28 cellular contexts compared by ENCODE assay signal in the genomic region with DNA sequence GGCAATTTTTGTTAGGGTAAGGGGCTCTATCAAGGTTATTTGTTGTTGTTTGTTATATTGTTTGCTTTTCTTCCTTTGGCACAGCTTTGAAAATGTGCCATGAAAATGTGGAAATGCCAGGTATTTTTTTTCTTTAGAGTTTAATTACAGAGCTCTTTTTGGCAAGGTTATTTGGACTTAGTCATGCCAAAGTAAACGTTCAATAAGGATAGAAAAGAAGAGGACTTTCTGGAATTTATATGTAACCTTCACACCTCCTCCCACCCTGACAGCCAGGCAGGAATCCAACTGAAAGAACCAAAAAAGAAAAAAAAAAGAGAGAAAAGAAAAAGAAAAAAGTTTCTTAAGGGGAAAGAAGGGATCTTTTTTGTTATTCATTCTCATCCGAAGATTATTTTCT.
DNase-seq lines count a peak whose midpoint lies in the region; ATAC-seq and TF ChIP-seq lines count a peak whose summit lies in the region.
"Had no signal": no experiment of that assay in that cellular context is flagged by ENCODE, and none has a peak within 500 bp of the region (broad histone marks: within the 10 kb centered on the region; RNA-seq: fewer than 3 reads in every experiment).

No MANE protein-coding gene starts in this region.

- TF ChIP-seq CTCF in cardiac fibroblast (IDR thresholded peaks at IDR 0.05; ENCODE audit: low read depth, low read length) (no peak), osteoblast (IDR thresholded peaks at IDR 0.05; ENCODE audit: extremely low read depth, low read depth, low read length) (no peak), heart left ventricle (IDR thresholded peaks at IDR 0.05) (no peak), prostate gland (IDR thresholded peaks at IDR 0.05) (no peak)

- ATAC-seq in heart left ventricle: no peak
- ATAC-seq: activated CD8-positive, alpha-beta memory T cell treated with anti-CD3 and anti-CD28 coated beads, Interleukin-2, amount 10 ng/mL, durations not matched to agents 7 days and 5 days; heart right ventricle; naive thymus-derived CD4-positive, alpha-beta T cell; right cardiac atrium; SK-N-SH treated with all-trans-retinoic acid at 6 μM for 48 hours; stimulated activated naive CD8-positive, alpha-beta T cell treated with anti-CD3 and anti-CD28 coated beads, Interleukin-15, Interleukin-2, amounts not matched to agents 100 U/mL and 50 U/mL, for 24 hours had no signal

- H4K20me1 ChIP-seq in GM23248 (ENCODE audit: insufficient read depth): no peaks in the 10 kb centered on the region
- no peaks in the 10 kb centered on the region for H4K20me1 ChIP-seq in osteoblast (ENCODE audit: insufficient read depth, low read length)

- H3K4me2 ChIP-seq in GM23248 (ENCODE audit: unreplicated experiment) (peak overlapping the region; percentile 32), osteoblast (ENCODE audit: insufficient read depth, low read length) (no peak overlapping the region)

- 0 out of 2 replicates have a peak, but pooled peaks cover 5% of the 10 kb centered on the region for H3K79me2 ChIP-seq in GM23248 (ENCODE audit: insufficient read depth)
- no peaks in the 10 kb centered on the region for H3K79me2 ChIP-seq in osteoblast (ENCODE audit: insufficient read depth, low read length)

- no peaks in the 10 kb centered on the region for H3K9me2 ChIP-seq in GM23248 (ENCODE audit: insufficient read depth)

- H3K27me3 ChIP-seq in GM23248 (replicated peaks; ENCODE audit: insufficient read depth): no peaks in the 10 kb centered on the region
- H3K27me3 ChIP-seq in osteoblast (ENCODE audit: insufficient read depth, low read length): no peaks in the 10 kb centered on the region
- H3K27me3 ChIP-seq in heart left ventricle: no peaks in the 10 kb centered on the region
- H3K27me3 ChIP-seq in prostate gland (replicated peaks; ENCODE audit: insufficient read depth): no peaks in the 10 kb centered on the region
- H3K27me3 ChIP-seq: heart right ventricle, thyroid gland had no signal

- H3K9ac ChIP-seq in GM23248: no peak overlapping the region

- no peak overlapping the region for H3K4me3 ChIP-seq in GM23248
- H3K4me3 ChIP-seq in cardiac fibroblast (replicated peaks in 1 of 2; ENCODE audit: low read depth in 2 of 2, low read length in 2 of 2): no peak overlapping the region
- H3K4me3 ChIP-seq in osteoblast (ENCODE audit: insufficient read depth, low read length): no peak overlapping the region
- no peak overlapping the region for H3K4me3 ChIP-seq in heart left ventricle
- no peak overlapping the region for H3K4me3 ChIP-seq in prostate gland
- H3K4me3 ChIP-seq: heart right ventricle, left ventricle myocardium inferior, thyroid gland had no signal

- WGBS in GM23248 (ENCODE audit: low coverage in 1 of 2, low lambda C conversion rate in 2 of 2, missing lambda C conversion rate in 2 of 2), 2 experiments: 43 to 46% methylated on average over 2 of the region's 2 CpGs
- 42 to 57% (median 51%) methylated on average over 2 of the region's 2 CpGs for WGBS in heart left ventricle, 4 donors
- 10% methylated on average over 2 of the region's 2 CpGs for WGBS in prostate gland

- intact Hi-C loops in heart left ventricle (cut with DNase I) (no loop called here), prostate gland (cut with DNase I) (no loop called here)

- peak overlapping the region; percentile 15 for H3K27ac ChIP-seq in GM23248
- no peak overlapping the region for H3K27ac ChIP-seq in osteoblast (ENCODE audit: low read depth, low read length)
- no peak overlapping the region for H3K27ac ChIP-seq in heart left ventricle
- H3K27ac ChIP-seq in prostate gland: no peak overlapping the region
- H3K27ac ChIP-seq: heart right ventricle, left ventricle myocardium inferior, thyroid gland, WERI-Rb-1 had no signal

- H3K4me1 ChIP-seq in GM23248 (ENCODE audit: insufficient read depth) (peaks cover 49% of the 10 kb centered on the region), osteoblast (ENCODE audit: insufficient read depth, low read length) (peaks cover 19% of the 10 kb centered on the region), heart left ventricle (peaks cover 0 to 5% (median 0%) of the 10 kb centered on the region in 12 donors), prostate gland (replicated peaks) (no peaks in the 10 kb centered on the region)
- H3K4me1 ChIP-seq: left ventricle myocardium inferior, thyroid gland had no signal

- peaks cover 71% of the 10 kb centered on the region for H3F3A ChIP-seq in GM23248 (ENCODE audit: insufficient read depth)

- no peak overlapping the region for H2AFZ ChIP-seq in GM23248
- H2AFZ ChIP-seq in osteoblast (ENCODE audit: low read length): no peak overlapping the region

- no peaks in the 10 kb centered on the region for H3K36me3 ChIP-seq in GM23248 (ENCODE audit: low read depth)
- H3K36me3 ChIP-seq in osteoblast (ENCODE audit: insufficient read depth, low read length): no peaks in the 10 kb centered on the region
- no peaks in the 10 kb centered on the region for H3K36me3 ChIP-seq in heart left ventricle
- no peaks in the 10 kb centered on the region for H3K36me3 ChIP-seq in prostate gland
- H3K36me3 ChIP-seq: heart right ventricle, left ventricle myocardium inferior, thyroid gland, WERI-Rb-1 had no signal

- in situ Hi-C loops in GM23248 (cut with MboI): no loop called here

- no peak for TF ChIP-seq POLR2A in heart left ventricle (IDR thresholded peaks at IDR 0.05)
- TF ChIP-seq POLR2A in prostate gland (IDR thresholded peaks at IDR 0.05): no peak

- no peaks in the 10 kb centered on the region for H3K9me3 ChIP-seq in GM23248 (ENCODE audit: low read depth)
- no peaks in the 10 kb centered on the region for H3K9me3 ChIP-seq in osteoblast (ENCODE audit: low read depth, low read length)
- H3K9me3 ChIP-seq in heart left ventricle: peaks cover 0 to 11% (median 0%) of the 10 kb centered on the region in 12 donors
- no peaks in the 10 kb centered on the region for H3K9me3 ChIP-seq in prostate gland
- H3K9me3 ChIP-seq: thyroid gland had no signal

- DNase-seq in GM23248 (peak; percentile 47), NCI-H2196 (lab: John Stamatoyannopoulos, UW; ENCODE audit: unreplicated experiment) (peak; percentile 9), cardiac fibroblast (ENCODE audit: low read depth in 2 of 2) (peak; percentile 35 to 42), osteoblast (ENCODE audit: insufficient read length, low spot score, missing footprints) (peak; percentile 1), heart left ventricle (no peak), prostate gland (ENCODE audit: low spot score) (no peak)
- no peak for DNase-seq in activated CD4-positive, alpha-beta T cell treated with anti-CD3 and anti-CD28 coated beads for 4 hours
- DNase-seq: activated CD4-positive, alpha-beta T cell treated with anti-CD3 and anti-CD28 coated beads, Interleukin-2, amount 10 ng/mL, durations not matched to agents 7 days and 5 days; activated CD8-positive, alpha-beta memory T cell treated with anti-CD3 and anti-CD28 coated beads, Interleukin-2, amount 10 ng/mL, durations not matched to agents 7 days and 5 days; activated naive CD4-positive, alpha-beta T cell treated with anti-CD3 and anti-CD28 coated beads, Interleukin-2, amount 50 U/mL, for 16 hours; anterior cingulate cortex; CD4-positive, alpha-beta T cell; DMS 273 treated with DMSO at 0.1 percent for 48 hours; effector CD4-positive, alpha-beta T cell; GOT3; heart right ventricle; KBM-7; left ventricle myocardium inferior; naive thymus-derived CD4-positive, alpha-beta T cell; NCI-H2171 treated with DMSO at 0.1 percent for 48 hours; NCI-H748 treated with DMSO at 0.1 percent for 48 hours; right cardiac atrium; stimulated activated CD4-positive, alpha-beta T cell treated with anti-CD3 and anti-CD28 coated beads, Interleukin-12 subunit alpha, Interleukin-12 subunit beta, amount 100 ng/mL, for 4 hours; stimulated activated CD4-positive, alpha-beta T cell treated with anti-CD3 and anti-CD28 coated beads, Interleukin-4, amount 100 ng/mL, for 4 hours; stimulated activated naive CD8-positive, alpha-beta T cell treated with anti-CD3 and anti-CD28 coated beads, Interleukin-15, Interleukin-2, amounts not matched to agents 100 U/mL and 50 U/mL, for 24 hours; thyroid gland; WERI-Rb-1 had no signal

Comparison
In these comparisons a context has a peak if more than half of its experiments do, and no peak if none do; other contexts are left out.
1. DNase-seq: peak in GM23248 (single experiment), NCI-H2196 (single experiment), cardiac fibroblast (2 of 2) and osteoblast (single experiment); none in heart left ventricle (0 of 5), prostate gland (single experiment) and activated CD4-positive, alpha-beta T cell treated with anti-CD3 and anti-CD28 coated beads for 4 hours (0 of 2).